In the genomic region with DNA sequence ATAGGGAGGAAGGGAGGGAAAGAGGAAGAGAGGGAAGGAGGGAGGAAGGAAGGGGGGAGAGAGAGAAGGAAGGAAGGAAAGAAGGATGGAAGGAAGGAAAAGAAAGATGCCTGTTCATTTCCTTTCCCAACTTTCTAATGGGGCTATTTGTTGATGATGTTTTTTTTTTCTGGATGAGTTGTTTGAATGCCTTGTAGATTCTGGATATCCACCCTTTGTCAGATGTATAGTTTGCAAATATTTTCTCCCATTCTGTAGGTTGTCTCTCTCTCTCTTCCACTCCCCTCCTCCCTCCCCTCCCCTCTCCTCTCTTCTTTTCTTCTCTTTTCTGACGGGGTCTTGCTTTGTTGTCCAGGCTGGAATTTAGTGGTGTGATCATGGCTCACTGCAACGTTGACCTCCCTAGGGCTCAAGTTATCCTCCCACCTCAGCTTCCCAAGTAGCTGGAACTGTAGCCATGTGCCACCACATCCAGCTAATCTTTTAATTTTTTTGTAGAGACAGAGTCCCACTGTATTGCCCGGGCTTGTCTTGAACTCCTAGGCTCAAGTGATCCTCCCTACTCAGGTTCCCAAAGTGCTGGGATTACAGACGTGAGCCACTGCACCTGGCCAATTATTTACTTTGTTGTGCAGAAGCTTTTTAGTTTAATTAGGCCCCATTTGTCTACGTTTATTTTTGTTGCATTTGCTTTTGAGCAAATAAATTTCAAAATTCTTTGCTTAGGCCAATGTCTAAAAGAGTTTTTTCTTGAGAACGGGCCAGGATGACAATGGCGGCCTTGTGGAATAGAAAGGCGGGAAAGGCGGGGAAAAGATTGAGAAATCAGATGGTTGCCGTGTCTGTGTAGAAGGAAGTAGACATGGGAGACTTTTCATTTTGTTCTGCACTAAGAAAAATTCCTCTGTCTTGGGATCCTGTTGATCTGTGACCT, we compare ENCODE assay signal across 23 cellular contexts. TPM values are rescaled to one million over a fixed set of nuclear protein-coding genes. Genes with fewer than 3 reads are reported as not detected.
DNase-seq lines count a peak whose midpoint lies in the region; TF ChIP-seq lines count a peak whose summit lies in the region.
"Had no signal": no experiment of that assay in that cellular context is flagged by ENCODE, and none has a peak within 500 bp of the region (broad histone marks: within the 10 kb centered on the region; RNA-seq: fewer than 3 reads in every experiment).

No MANE protein-coding gene starts in this region.

- no peak for TF ChIP-seq EP300 in suprapubic skin (IDR thresholded peaks at IDR 0.05)

- POLR2A ChIA-PET in activated CD4-positive, alpha-beta T cell treated with anti-CD3 and anti-CD28 coated beads, Interleukin-2, amount 10 ng/mL, durations not matched to agents 7 days and 5 days (lab: Charles Lee), result no interaction called here

- H3K27me3 ChIP-seq in WERI-Rb-1 (ENCODE audit: insufficient read depth, low read depth, severe bottlenecking), result no peaks in the 10 kb centered on the region
- H3K27me3 ChIP-seq in suprapubic skin, result no peaks in the 10 kb centered on the region
- H3K27me3 ChIP-seq: BLaER1 treated with 17β-estradiol and CSF1 and Interleukin-3, amounts not matched to agents 10 nM and 100 nM; heart left ventricle; SJCRH30; uterus had no signal

- no peak for TF ChIP-seq POLR2A in suprapubic skin (IDR thresholded peaks at IDR 0.05)

- H3K4me3 Mint-ChIP-seq in activated CD4-positive, alpha-beta T cell treated with anti-CD3 and anti-CD28 coated beads, Interleukin-2, amount 10 ng/mL, durations not matched to agents 7 days and 5 days, result no peak overlapping the region
- H3K4me3 Mint-ChIP-seq: natural killer cell had no signal

- DNase-seq in DMS153 (lab: John Stamatoyannopoulos, UW) (peak; percentile 65), NCI-H1436 (lab: John Stamatoyannopoulos, UW) (peak; percentile 80), NCI-H510A (lab: John Stamatoyannopoulos, UW) (peak; percentile 20), WERI-Rb-1 (peak; percentile 63), suprapubic skin (ENCODE audit: low spot score in 2 of 2) (no peak), SKM-1 treated with dmso at 0.1 percent for 144 hours (lab: John Stamatoyannopoulos, UW; ENCODE audit: unreplicated experiment) (no peak)
- DNase-seq in activated CD4-positive, alpha-beta T cell treated with anti-CD3 and anti-CD28 coated beads, Interleukin-2, amount 10 ng/mL, durations not matched to agents 7 days and 5 days, result no peak
- DNase-seq in activated effector memory CD4-positive, alpha-beta T cell treated with anti-CD3 and anti-CD28 coated beads, Interleukin-2, amount 50 U/mL, for 16 hours, result no peak
- DNase-seq: ACHN; amniotic stem cell; cortex of kidney; heart left ventricle; left colon; natural killer cell; NCI-H446; OCI-M1; stimulated activated CD4-positive, alpha-beta T cell treated with anti-CD3 and anti-CD28 coated beads, Interleukin-15, amount 100 ng/mL, for 24 hours; T-helper 2 cell; uterus had no signal

- H3K36me3 Mint-ChIP-seq in activated CD4-positive, alpha-beta T cell treated with anti-CD3 and anti-CD28 coated beads, Interleukin-2, amount 10 ng/mL, durations not matched to agents 7 days and 5 days (ENCODE audit: low read depth), result no peaks in the 10 kb centered on the region
- H3K36me3 Mint-ChIP-seq: natural killer cell had no signal

- H3K9me3 ChIP-seq in WERI-Rb-1 (ENCODE audit: severe bottlenecking) (peaks cover 2% of the 10 kb centered on the region), suprapubic skin (no peaks in the 10 kb centered on the region)
- H3K9me3 ChIP-seq: heart left ventricle, SJCRH30, uterus had no signal

- H3K4me1 ChIP-seq in suprapubic skin, result no peaks in the 10 kb centered on the region
- H3K4me1 ChIP-seq: BLaER1 treated with 17β-estradiol and CSF1 and Interleukin-3, amounts not matched to agents 10 nM and 100 nM; heart left ventricle; parathyroid adenoma; uterus had no signal

- H3K27me3 Mint-ChIP-seq in activated CD4-positive, alpha-beta T cell treated with anti-CD3 and anti-CD28 coated beads, Interleukin-2, amount 10 ng/mL, durations not matched to agents 7 days and 5 days, result no peaks in the 10 kb centered on the region

- CTCF ChIA-PET in activated CD4-positive, alpha-beta T cell treated with anti-CD3 and anti-CD28 coated beads, Interleukin-2, amount 10 ng/mL, durations not matched to agents 7 days and 5 days (lab: Charles Lee), result no interaction called here

- 79% methylated on average over 10 of the region's 10 CpGs for WGBS in suprapubic skin

- H3K36me3 ChIP-seq in WERI-Rb-1 (no peaks in the 10 kb centered on the region), suprapubic skin (no peaks in the 10 kb centered on the region)
- H3K36me3 ChIP-seq: BLaER1 treated with 17β-estradiol and CSF1 and Interleukin-3, amounts not matched to agents 10 nM and 100 nM; heart left ventricle; SJCRH30; uterus had no signal

- H3K4me1 Mint-ChIP-seq in activated CD4-positive, alpha-beta T cell treated with anti-CD3 and anti-CD28 coated beads, Interleukin-2, amount 10 ng/mL, durations not matched to agents 7 days and 5 days, result no peaks in the 10 kb centered on the region
- H3K4me1 Mint-ChIP-seq: natural killer cell had no signal

- no peak overlapping the region for H3K4me3 ChIP-seq in WERI-Rb-1 (ENCODE audit: low read depth, low read length)
- no peak overlapping the region for H3K4me3 ChIP-seq in suprapubic skin
- H3K4me3 ChIP-seq: BLaER1 treated with 17β-estradiol and CSF1 and Interleukin-3, amounts not matched to agents 10 nM and 100 nM; heart left ventricle; SJCRH30; uterus had no signal

- no peak overlapping the region for H3K27ac Mint-ChIP-seq in activated CD4-positive, alpha-beta T cell treated with anti-CD3 and anti-CD28 coated beads, Interleukin-2, amount 10 ng/mL, durations not matched to agents 7 days and 5 days

- no peaks in the 10 kb centered on the region for H3K9me3 Mint-ChIP-seq in activated CD4-positive, alpha-beta T cell treated with anti-CD3 and anti-CD28 coated beads, Interleukin-2, amount 10 ng/mL, durations not matched to agents 7 days and 5 days
- H3K9me3 Mint-ChIP-seq: natural killer cell had no signal

- H3K27ac ChIP-seq in WERI-Rb-1 (peak overlapping the region; percentile 97), suprapubic skin (no peak overlapping the region)
- H3K27ac ChIP-seq: BLaER1 treated with 17β-estradiol and CSF1 and Interleukin-3, amounts not matched to agents 10 nM and 100 nM; heart left ventricle; KMS-11; parathyroid adenoma; SJCRH30; uterus had no signal

- TF ChIP-seq CTCF in WERI-Rb-1 (IDR thresholded peaks at IDR 0.05; ENCODE audit: low read depth, low read length) (no peak), suprapubic skin (IDR thresholded peaks at IDR 0.05) (no peak)

RNA-seq across cellular contexts. Expression of a gene that starts 57.3 kb away (rescaled TPM):
- total RNA-seq in activated CD4-positive, alpha-beta T cell treated with anti-CD3 and anti-CD28 coated beads, Interleukin-2, amount 10 ng/mL, durations not matched to agents 7 days and 5 days, result 10 to 100 TPM; 23.0 to 24.9 TPM
- 10 to 100 TPM; 11.2 to 40.0 (median 17.7) TPM for total RNA-seq in suprapubic skin

Comparison
In these comparisons a context has a peak if more than half of its experiments do, and no peak if none do; other contexts are left out.
1. DNase-seq: peak in DMS153 (single experiment), NCI-H1436 (single experiment), NCI-H510A (single experiment) and WERI-Rb-1 (single experiment); none in activated CD4-positive, alpha-beta T cell treated with anti-CD3 and anti-CD28 coated beads, Interleukin-2, amount 10 ng/mL, durations not matched to agents 7 days and 5 days (single experiment), suprapubic skin (0 of 2), activated effector memory CD4-positive, alpha-beta T cell treated with anti-CD3 and anti-CD28 coated beads, Interleukin-2, amount 50 U/mL, for 16 hours (single experiment) and SKM-1 treated with dmso at 0.1 percent for 144 hours (single experiment).